ENCODE assay signal across 22 cellular contexts in genomic region chr2:143085125-143085784, GRCh38. TPM values are rescaled to one million over a fixed set of nuclear protein-coding genes. Genes with fewer than 3 reads are reported as not detected.
DNase-seq lines count a peak whose midpoint lies in the region; ATAC-seq, FAIRE-seq and TF ChIP-seq lines count a peak whose summit lies in the region.
"Had no signal": no experiment of that assay in that cellular context is flagged by ENCODE, and none has a peak within 500 bp of the region (broad histone marks: within the 10 kb centered on the region; RNA-seq: fewer than 3 reads in every experiment).

No MANE protein-coding gene starts in this region.

- CTCF ChIA-PET in activated CD4-positive, alpha-beta T cell treated with anti-CD3 and anti-CD28 coated beads for 36 hours (lab: Charles Lee) = interaction anchor here (0.5 to 1.3 kb wide), 5 partner anchors 47 to 318 kb away, joined by 3 to 7 read pairs (median 3); no protein-coding TSS in a partner anchor
- CTCF ChIA-PET in activated CD4-positive, alpha-beta memory T cell treated with anti-CD3 and anti-CD28 coated beads, Interleukin-2, amount 10 ng/mL, durations not matched to agents 7 days and 5 days (lab: Charles Lee) = interaction anchor here (1.0 to 1.5 kb wide), 6 partner anchors 9 to 174 kb away, joined by 3 to 8 read pairs (median 4); no protein-coding TSS in a partner anchor

- no peak for TF ChIP-seq CTCF in tibial artery (IDR thresholded peaks at IDR 0.05)

- FAIRE-seq in small intestine (lab: Jason Lieb, UNC) = no peak
- FAIRE-seq: endothelial cell of umbilical vein had no signal

- intact Hi-C loops in activated CD4-positive, alpha-beta T cell treated with anti-CD3 and anti-CD28 coated beads for 36 hours (cut with DNase I, micrococcal nuclease) = no loop called here
- intact Hi-C loops in tibial artery (cut with DNase I; ENCODE audit: low total_unique reads) = no loop called here

- H3K4me3 ChIP-seq in small intestine (ENCODE audit: low read depth in 1 of 2, low read length in 2 of 2) (no peak overlapping the region), tibial artery (no peak overlapping the region)

- H3K27ac Mint-ChIP-seq in activated CD4-positive, alpha-beta T cell treated with anti-CD3 and anti-CD28 coated beads for 36 hours = peak overlapping the region; percentile 83
- H3K27ac Mint-ChIP-seq in activated CD4-positive, alpha-beta memory T cell treated with anti-CD3 and anti-CD28 coated beads, Interleukin-2, amount 10 ng/mL, durations not matched to agents 7 days and 5 days = peak overlapping the region; percentile 75
- H3K27ac Mint-ChIP-seq: brain had no signal

- H3K4me1 Mint-ChIP-seq in activated CD4-positive, alpha-beta T cell treated with anti-CD3 and anti-CD28 coated beads for 36 hours = peaks cover 26% of the 10 kb centered on the region
- H3K4me1 Mint-ChIP-seq in activated CD4-positive, alpha-beta memory T cell treated with anti-CD3 and anti-CD28 coated beads, Interleukin-2, amount 10 ng/mL, durations not matched to agents 7 days and 5 days = peaks cover 37% of the 10 kb centered on the region
- H3K4me1 Mint-ChIP-seq: brain had no signal

- H3K4me1 ChIP-seq in small intestine (ENCODE audit: control insufficient read depth in 2 of 2, insufficient read depth in 1 of 2, low read depth in 1 of 2, low read length in 1 of 2) (no peaks in the 10 kb centered on the region), tibial artery (no peaks in the 10 kb centered on the region)

- H3K27me3 ChIP-seq in small intestine (ENCODE audit: control insufficient read depth in 2 of 2, insufficient read depth in 2 of 2, low read length in 2 of 2) (no peaks in the 10 kb centered on the region), tibial artery (no peaks in the 10 kb centered on the region)

- H3K36me3 Mint-ChIP-seq in activated CD4-positive, alpha-beta T cell treated with anti-CD3 and anti-CD28 coated beads for 36 hours (ENCODE audit: low read depth) = no peaks in the 10 kb centered on the region
- no peaks in the 10 kb centered on the region for H3K36me3 Mint-ChIP-seq in activated CD4-positive, alpha-beta memory T cell treated with anti-CD3 and anti-CD28 coated beads, Interleukin-2, amount 10 ng/mL, durations not matched to agents 7 days and 5 days (ENCODE audit: low read depth)
- H3K36me3 Mint-ChIP-seq: brain had no signal

- no peaks in the 10 kb centered on the region for H3K9me3 Mint-ChIP-seq in activated CD4-positive, alpha-beta T cell treated with anti-CD3 and anti-CD28 coated beads for 36 hours (ENCODE audit: low read depth)
- no peaks in the 10 kb centered on the region for H3K9me3 Mint-ChIP-seq in activated CD4-positive, alpha-beta memory T cell treated with anti-CD3 and anti-CD28 coated beads, Interleukin-2, amount 10 ng/mL, durations not matched to agents 7 days and 5 days

- ATAC-seq in activated CD4-positive, alpha-beta T cell treated with anti-CD3 and anti-CD28 coated beads for 36 hours = peak; percentile 76
- ATAC-seq in GM21367 (IDR thresholded peaks at IDR 0.05; ENCODE audit: unreplicated experiment) = peak; percentile 48
- ATAC-seq in HG03066 (IDR thresholded peaks at IDR 0.05; ENCODE audit: low read depth, unreplicated experiment) = peak; percentile 56
- ATAC-seq: HCT116 had no signal

- H3K9me3 ChIP-seq in small intestine (ENCODE audit: control insufficient read depth, low read depth) (no peaks in the 10 kb centered on the region), tibial artery (peaks cover 0 to 3% (median 0%) of the 10 kb centered on the region in 3 donors)

- H3K27ac ChIP-seq in small intestine (ENCODE audit: low read depth in 1 of 2, low read length in 1 of 2) (no peak overlapping the region), tibial artery (no peak overlapping the region)
- H3K27ac ChIP-seq: 22Rv1 had no signal

- H3K4me3 Mint-ChIP-seq in activated CD4-positive, alpha-beta T cell treated with anti-CD3 and anti-CD28 coated beads for 36 hours = no peak overlapping the region
- H3K4me3 Mint-ChIP-seq in activated CD4-positive, alpha-beta memory T cell treated with anti-CD3 and anti-CD28 coated beads, Interleukin-2, amount 10 ng/mL, durations not matched to agents 7 days and 5 days = no peak overlapping the region
- H3K4me3 Mint-ChIP-seq: brain had no signal

- H3K36me3 ChIP-seq in small intestine (ENCODE audit: control insufficient read depth in 2 of 2, insufficient read depth in 2 of 2, low read length in 2 of 2) = no peaks in the 10 kb centered on the region
- no peaks in the 10 kb centered on the region for H3K36me3 ChIP-seq in tibial artery

- no peak for DNase-seq in activated CD4-positive, alpha-beta T cell treated with anti-CD3 and anti-CD28 coated beads for 36 hours
- DNase-seq in activated CD4-positive, alpha-beta T cell treated with anti-CD3 and anti-CD28 coated beads for 48 hours = no peak
- no peak for DNase-seq in activated CD4-positive, alpha-beta memory T cell treated with anti-CD3 and anti-CD28 coated beads, Interleukin-2, amount 10 ng/mL, durations not matched to agents 7 days and 5 days
- DNase-seq in small intestine (no peak), tibial artery (no peak), iPS-NIHi11 (ENCODE audit: low spot score) (no peak)
- DNase-seq: activated CD8-positive, alpha-beta memory T cell treated with anti-CD3 and anti-CD28 coated beads, Interleukin-2, amount 50 U/mL, for 48 hours; Calu3; hippocampal formation; KBM-7; NCI-H2107; stimulated activated CD4-positive, alpha-beta T cell treated with anti-CD3 and anti-CD28 coated beads, Interleukin-1b, Interleukin-23, amount 100 ng/mL, for 48 hours; stimulated activated naive CD4-positive, alpha-beta T cell treated with Interleukin-2 at 50 U/mL for 16 hours; T-helper 9 cell had no signal

- POLR2A ChIA-PET in activated CD4-positive, alpha-beta T cell treated with anti-CD3 and anti-CD28 coated beads for 36 hours (lab: Charles Lee) = interaction anchor here (0.7 kb wide), 1 partner anchor 15 kb away, joined by 4 read pairs; no protein-coding TSS in a partner anchor
- POLR2A ChIA-PET in activated CD4-positive, alpha-beta memory T cell treated with anti-CD3 and anti-CD28 coated beads, Interleukin-2, amount 10 ng/mL, durations not matched to agents 7 days and 5 days (lab: Charles Lee) = interaction anchor here (2.6 kb wide), 1 partner anchor 43 kb away, joined by 10 read pairs; no protein-coding TSS in a partner anchor

- no peaks in the 10 kb centered on the region for H3K27me3 Mint-ChIP-seq in activated CD4-positive, alpha-beta T cell treated with anti-CD3 and anti-CD28 coated beads for 36 hours
- H3K27me3 Mint-ChIP-seq in activated CD4-positive, alpha-beta memory T cell treated with anti-CD3 and anti-CD28 coated beads, Interleukin-2, amount 10 ng/mL, durations not matched to agents 7 days and 5 days = no peaks in the 10 kb centered on the region
- H3K27me3 Mint-ChIP-seq: brain had no signal

- WGBS in small intestine, 3 donors = 58 to 73% (median 64%) methylated on average over 1 of the region's 1 CpG

RNA-seq across cellular contexts. Expression of gene ARHGAP15, which starts 44.0 kb away (rescaled TPM):
- total RNA-seq in activated CD4-positive, alpha-beta T cell treated with anti-CD3 and anti-CD28 coated beads for 36 hours = 10 to 100 TPM; 62.6 to 64.3 TPM
- total RNA-seq in activated CD4-positive, alpha-beta memory T cell treated with anti-CD3 and anti-CD28 coated beads, Interleukin-2, amount 10 ng/mL, durations not matched to agents 7 days and 5 days = 100 to 1,000 TPM; 167 TPM
- polyA plus RNA-seq in small intestine = 10 to 100 TPM in 1 of 3 donors, 1 to 10 TPM in 1, under 1 TPM in 1; 0.67 to 16.5 (median 3.7) TPM
- total RNA-seq: Calu3, endothelial cell of umbilical vein, lung microvascular endothelial cell, osteocyte had no signal
- polyA plus RNA-seq: endothelial cell of umbilical vein had no signal
